In genomic region chr1:229023651-229024295, GRCh38 we compare ENCODE assay signal across 11 cellular contexts.
DNase-seq lines count a peak whose midpoint lies in the region; ATAC-seq and TF ChIP-seq lines count a peak whose summit lies in the region.
"Had no signal": no experiment of that assay in that cellular context is flagged by ENCODE, and none has a peak within 500 bp of the region (broad histone marks: within the 10 kb centered on the region; RNA-seq: fewer than 3 reads in every experiment).

No MANE protein-coding gene starts in this region.

- peak overlapping the region; percentile 67 to 91 (median 84) for H3K27ac Mint-ChIP-seq in CD14-positive monocyte
- H3K27ac Mint-ChIP-seq in activated naive CD4-positive, alpha-beta T cell treated with anti-CD3 and anti-CD28 coated beads for 36 hours, result no peak overlapping the region

- peaks cover 0 to 2% (median 0%) of the 10 kb centered on the region in 3 donors for H3K27me3 Mint-ChIP-seq in CD14-positive monocyte (ENCODE audit: low read depth in 3 of 3)
- no peaks in the 10 kb centered on the region for H3K27me3 Mint-ChIP-seq in activated naive CD4-positive, alpha-beta T cell treated with anti-CD3 and anti-CD28 coated beads for 36 hours (ENCODE audit: low read depth)

- H3K79me1 ChIP-seq in mesendoderm (ENCODE audit: low read length), result no peaks in the 10 kb centered on the region

- H3K4me1 ChIP-seq in mesendoderm (ENCODE audit: control insufficient read depth, low read depth, low read length), result peaks cover 10% of the 10 kb centered on the region

- H4K5ac ChIP-seq in mesendoderm (ENCODE audit: low read length), result no peak overlapping the region

- H3K4me3 ChIP-seq in dorsolateral prefrontal cortex, result no peak overlapping the region
- no peak overlapping the region for H3K4me3 ChIP-seq in mesendoderm (ENCODE audit: low read length)

- H3K4me1 Mint-ChIP-seq in CD14-positive monocyte, result peaks cover 85% of the 10 kb centered on the region
- H3K4me1 Mint-ChIP-seq in activated naive CD4-positive, alpha-beta T cell treated with anti-CD3 and anti-CD28 coated beads for 36 hours (ENCODE audit: low read depth), result peaks cover 11% of the 10 kb centered on the region

- WGBS in mesendoderm (ENCODE audit: extremely low coverage, insufficient coverage, low lambda C conversion rate), result no CpG with 5 or more reads among the region's 11 CpGs

- peaks cover 0 to 3% (median 0%) of the 10 kb centered on the region in 7 donors for H3K9me3 Mint-ChIP-seq in CD14-positive monocyte
- no peaks in the 10 kb centered on the region for H3K9me3 Mint-ChIP-seq in activated naive CD4-positive, alpha-beta T cell treated with anti-CD3 and anti-CD28 coated beads for 36 hours

- no peak overlapping the region for H3K4ac ChIP-seq in mesendoderm (ENCODE audit: low read depth, low read length)

- H3K4me2 ChIP-seq in mesendoderm (ENCODE audit: low read length), result no peak overlapping the region

- DNase-seq in CD14-positive monocyte (ENCODE audit: low spot score) (no peak), NCI-H446 treated with DMSO at 0.1 percent for 48 hours (lab: John Stamatoyannopoulos, UW) (peak; percentile 77), dorsolateral prefrontal cortex (peak in 1 of 10 donors; percentile 74), mesendoderm (no peak)
- DNase-seq in activated naive CD4-positive, alpha-beta T cell treated with anti-CD3 and anti-CD28 coated beads for 36 hours, result no peak
- DNase-seq in activated naive CD4-positive, alpha-beta T cell treated with anti-CD3 and anti-CD28 coated beads, Interleukin-2, amount 50 U/mL, for 16 hours, result no peak
- DNase-seq: NCI-H1105 treated with DMSO at 0.1 percent for 48 hours, NCI-H345 had no signal

- H2BK120ac ChIP-seq in mesendoderm (ENCODE audit: low read depth, low read length), result no peak overlapping the region

- no peak overlapping the region for H3K9ac ChIP-seq in mesendoderm (ENCODE audit: low read length)

- peak overlapping the region; percentile 68 for H2AK5ac ChIP-seq in mesendoderm (ENCODE audit: low read length)

- intact Hi-C loops in CD14-positive monocyte (cut with micrococcal nuclease), result loop anchor here (2.0 to 10.0 kb wide), 2 partner anchors 131 to 133 kb away; no protein-coding TSS in a partner anchor
- intact Hi-C loops in dorsolateral prefrontal cortex (cut with DNase I), result loop anchor here in 1 of 2 donors (5.0 to 10.0 kb wide), 2 partner anchors 34 to 101 kb away; no protein-coding TSS in a partner anchor
- intact Hi-C loops in activated naive CD4-positive, alpha-beta T cell treated with anti-CD3 and anti-CD28 coated beads for 36 hours (cut with micrococcal nuclease), result no loop called here

- no peaks in the 10 kb centered on the region for H3K79me2 ChIP-seq in mesendoderm (ENCODE audit: control insufficient read depth, insufficient read depth, low read length)

- H3K36me3 Mint-ChIP-seq in CD14-positive monocyte, result no peaks in the 10 kb centered on the region
- no peaks in the 10 kb centered on the region for H3K36me3 Mint-ChIP-seq in activated naive CD4-positive, alpha-beta T cell treated with anti-CD3 and anti-CD28 coated beads for 36 hours (ENCODE audit: low read depth)

- no peaks in the 10 kb centered on the region for H3K36me3 ChIP-seq in mesendoderm (ENCODE audit: control insufficient read depth, insufficient read depth, low read length)

- TF ChIP-seq CTCF in CD14-positive monocyte (IDR thresholded peaks at IDR 0.05), result no peak
- TF ChIP-seq CTCF in dorsolateral prefrontal cortex (IDR thresholded peaks at IDR 0.05 in 54 of 56, conservative IDR thresholded peaks at IDR 0.05 in 2 of 56; ENCODE audit: low read depth in 1 of 56, partially characterized antibody in 56 of 56), result no peak

- H3K23ac ChIP-seq in mesendoderm (ENCODE audit: low read length), result no peak overlapping the region

- ATAC-seq in GM21447 (IDR thresholded peaks at IDR 0.05; ENCODE audit: unreplicated experiment), result no peak
- no peak for ATAC-seq in GM19452 (IDR thresholded peaks at IDR 0.05; ENCODE audit: unreplicated experiment)
- ATAC-seq: stimulated activated naive CD8-positive, alpha-beta T cell treated with anti-CD3 and anti-CD28 coated beads, Interleukin-15, Interleukin-2, amounts not matched to agents 100 U/mL and 50 U/mL, for 24 hours had no signal

- H3K27me3 ChIP-seq in dorsolateral prefrontal cortex, result no peaks in the 10 kb centered on the region
- no peaks in the 10 kb centered on the region for H3K27me3 ChIP-seq in mesendoderm (ENCODE audit: insufficient read depth, low read length, poor library complexity)

- peak overlapping the region in 1 of 2 donors; percentile 42 for H3K4me3 Mint-ChIP-seq in CD14-positive monocyte
- H3K4me3 Mint-ChIP-seq in activated naive CD4-positive, alpha-beta T cell treated with anti-CD3 and anti-CD28 coated beads for 36 hours, result no peak overlapping the region

- H3K27ac ChIP-seq in dorsolateral prefrontal cortex, result peak overlapping the region in 40 of 59 donors; percentile 7 to 94 (median 80)
- H3K27ac ChIP-seq in mesendoderm (ENCODE audit: low read depth, low read length), result no peak overlapping the region

- no peak overlapping the region for H3K56ac ChIP-seq in mesendoderm (ENCODE audit: low read length)

- H3K18ac ChIP-seq in mesendoderm (ENCODE audit: low read length), result no peak overlapping the region

- no peak overlapping the region for H2BK5ac ChIP-seq in mesendoderm (ENCODE audit: low read length)

- H4K8ac ChIP-seq in mesendoderm (ENCODE audit: low read depth, low read length), result no peak overlapping the region

- CTCF ChIA-PET in activated naive CD4-positive, alpha-beta T cell treated with anti-CD3 and anti-CD28 coated beads for 36 hours (lab: Charles Lee), result no interaction called here

- no peak overlapping the region for H2BK15ac ChIP-seq in mesendoderm (replicated peaks; ENCODE audit: low read depth)
